20 cellular contexts compared by ENCODE assay signal in genomic region chr10:70368774-70369482, GRCh38. TPM values are rescaled to one million over a fixed set of nuclear protein-coding genes. Genes with fewer than 3 reads are reported as not detected.
DNase-seq lines count a peak whose midpoint lies in the region; ATAC-seq, FAIRE-seq and TF ChIP-seq lines count a peak whose summit lies in the region.
"Had no signal": no experiment of that assay in that cellular context is flagged by ENCODE, and none has a peak within 500 bp of the region (broad histone marks: within the 10 kb centered on the region; RNA-seq: fewer than 3 reads in every experiment).

No MANE protein-coding gene starts in this region.

- no peak overlapping the region; a peak in 1 of 5 replicates for H3K4me3 Mint-ChIP-seq in H9
- H3K4me3 Mint-ChIP-seq in chondrocyte (ENCODE audit: unreplicated experiment), result no peak overlapping the region
- H3K4me3 Mint-ChIP-seq: HFFc6 had no signal

- H3K18ac ChIP-seq in H9 (ENCODE audit: insufficient read length, low read depth, low read length), result no peak overlapping the region

- no peak overlapping the region for H2BK12ac ChIP-seq in H9 (ENCODE audit: insufficient read length, low read depth, low read length)

- H3K14ac ChIP-seq in H9 (ENCODE audit: insufficient read depth, low read length), result no peak overlapping the region

- no CpG with 5 or more reads among the region's 10 CpGs for WGBS in H9 (ENCODE audit: extremely low coverage, insufficient read length, low lambda C conversion rate)
- 69% methylated on average over 10 of the region's 10 CpGs for WGBS in liver
- WGBS in spleen, 5 donors, result 85 to 90% (median 89%) methylated on average over 10 of the region's 10 CpGs

- H3K56ac ChIP-seq in H9 (ENCODE audit: insufficient read length, low read depth, low read length), result no peak overlapping the region

- H4K91ac ChIP-seq in H9 (ENCODE audit: insufficient read length, low read depth, low read length), result no peak overlapping the region

- H3K27ac ChIP-seq in H9 (ENCODE audit: insufficient read length, low read depth, low read length), result no peak overlapping the region
- H3K27ac ChIP-seq in liver (ENCODE audit: low read depth in 1 of 2, low read length in 2 of 2), result peak overlapping the region in 1 of 2 donors; percentile 8
- no peak overlapping the region for H3K27ac ChIP-seq in spleen

- no peaks in the 10 kb centered on the region for H4K20me1 ChIP-seq in H9 (ENCODE audit: control insufficient read depth, insufficient read depth, insufficient read length)

- H3K4me3 ChIP-seq in liver (ENCODE audit: low read depth in 1 of 3, low read length in 3 of 3), result no peak overlapping the region
- H3K4me3 ChIP-seq in spleen, result no peak overlapping the region
- H3K4me3 ChIP-seq: A549 had no signal

- no peaks in the 10 kb centered on the region for H3K36me3 ChIP-seq in liver (ENCODE audit: control insufficient read depth in 4 of 4, insufficient read depth in 3 of 4, low read depth in 1 of 4, low read length in 3 of 4)
- no peaks in the 10 kb centered on the region for H3K36me3 ChIP-seq in spleen

- no peak overlapping the region for H2BK5ac ChIP-seq in H9 (ENCODE audit: insufficient read length, low read length)

- H3K36me3 Mint-ChIP-seq in H9 (ENCODE audit: insufficient read depth in 1 of 3, low read depth in 3 of 3), result peaks cover 6 to 10% (median 6%) of the 10 kb centered on the region in 3 experiments; a peak in 5 of 7 replicates
- peaks cover under 1% of the 10 kb centered on the region for H3K36me3 Mint-ChIP-seq in chondrocyte (ENCODE audit: low read depth)

- no peak for TF ChIP-seq POLR2A in spleen (IDR thresholded peaks at IDR 0.05)

- H3K9ac ChIP-seq in H9 (ENCODE audit: extremely low read depth, insufficient read length, low read length) (no peak overlapping the region), liver (ENCODE audit: low read depth in 1 of 2, low read length in 2 of 2) (no peak overlapping the region)

- no peaks in the 10 kb centered on the region for H3K9me3 ChIP-seq in H9 (ENCODE audit: control insufficient read depth, low read depth, low read length)
- H3K9me3 ChIP-seq in liver (ENCODE audit: control insufficient read depth in 4 of 4, low read length in 3 of 4), result no peaks in the 10 kb centered on the region
- no peaks in the 10 kb centered on the region for H3K9me3 ChIP-seq in spleen
- H3K9me3 ChIP-seq: A549 had no signal

- no peak overlapping the region for H2BK15ac ChIP-seq in H9 (ENCODE audit: low read depth, low read length)

- no peaks in the 10 kb centered on the region for H3K4me1 ChIP-seq in H9 (ENCODE audit: insufficient read depth, low read length)
- H3K4me1 ChIP-seq in liver (ENCODE audit: control insufficient read depth in 4 of 4, insufficient read depth in 4 of 4, low read length in 3 of 4), result peaks cover 0 to 25% (median 20%) of the 10 kb centered on the region in 4 donors
- peaks cover 7 to 10% (median 9%) of the 10 kb centered on the region in 6 donors for H3K4me1 ChIP-seq in spleen

- no peaks in the 10 kb centered on the region for H3K9me3 Mint-ChIP-seq in H9
- H3K9me3 Mint-ChIP-seq in chondrocyte (ENCODE audit: low read depth), result no peaks in the 10 kb centered on the region
- H3K9me3 Mint-ChIP-seq: HFFc6 had no signal

- H2BK120ac ChIP-seq in H9 (ENCODE audit: low read depth, low read length, poor library complexity, severe bottlenecking), result no peak overlapping the region

- peak; percentile 16 to 41 for TF ChIP-seq RAD21 in liver (IDR thresholded peaks at IDR 0.05)

- no peaks in the 10 kb centered on the region for H3K79me1 ChIP-seq in H9 (ENCODE audit: insufficient read depth, low read depth, low read length, poor library complexity, severe bottlenecking)

- H3K4me1 Mint-ChIP-seq in H9, result peaks cover 27 to 35% of the 10 kb centered on the region in 2 experiments
- H3K4me1 Mint-ChIP-seq in chondrocyte (ENCODE audit: low read depth), result peaks cover 18% of the 10 kb centered on the region

- no peak overlapping the region for H3T11ph ChIP-seq in H9 (ENCODE audit: low read length)

- no peak for ATAC-seq in sciatic nerve
- ATAC-seq: A549, Panc1 had no signal

- intact Hi-C loops in spleen (cut with DNase I; ENCODE audit: low total_unique reads), result loop anchor here (10.0 kb wide), 1 partner anchor 94 kb away; no protein-coding TSS in a partner anchor
- intact Hi-C loops in sciatic nerve (cut with DNase I), result no loop called here

- H3K27me3 Mint-ChIP-seq in H9 (ENCODE audit: low read depth), result no peaks in the 10 kb centered on the region
- no peaks in the 10 kb centered on the region for H3K27me3 Mint-ChIP-seq in chondrocyte (ENCODE audit: low read depth)

- H2BK20ac ChIP-seq in H9 (ENCODE audit: low read depth, low read length, poor library complexity, severe bottlenecking), result no peak overlapping the region

- no peak overlapping the region for H4K8ac ChIP-seq in H9 (replicated peaks; ENCODE audit: insufficient read length, low read depth, low read length)

- TF ChIP-seq CTCF in H9 (conservative IDR thresholded peaks at IDR 0.05) (no peak), chondrocyte (IDR thresholded peaks at IDR 0.05) (no peak), liver (IDR thresholded peaks at IDR 0.05; ENCODE audit: low read depth, low read length, missing input control) (no peak), spleen (IDR thresholded peaks at IDR 0.05 in 8 of 11, conservative IDR thresholded peaks at IDR 0.05 in 3 of 11) (no peak)

- H3K27ac Mint-ChIP-seq in H9, result peak overlapping the region in 2 of 3 experiments; percentile 61 to 91; a peak in 5 of 7 replicates
- no peak overlapping the region for H3K27ac Mint-ChIP-seq in chondrocyte (ENCODE audit: unreplicated experiment)
- H3K27ac Mint-ChIP-seq: HFFc6 had no signal

- H2AK5ac ChIP-seq in H9 (ENCODE audit: insufficient read length, low read length), result no peak overlapping the region

- no peak overlapping the region for H3K4ac ChIP-seq in H9 (ENCODE audit: low read depth, low read length)

- no peak overlapping the region for H4K5ac ChIP-seq in H9 (ENCODE audit: insufficient read length, low read depth, low read length)

- DNase-seq in H9, result peak; percentile 56
- DNase-seq in chondrocyte (ENCODE audit: low spot score), result peak; percentile 10
- DNase-seq in spleen, result peak; percentile 28
- no peak for DNase-seq in NOMO-1 (lab: John Stamatoyannopoulos, UW; ENCODE audit: unreplicated experiment in 2 of 2)
- DNase-seq in RCC 7860 (ENCODE audit: low spot score), result no peak
- DNase-seq in sciatic nerve (ENCODE audit: low spot score), result no peak
- DNase-seq: DMS79, HFFc6, Karpas-422, NCI-H1105 treated with DMSO at 0.1 percent for 48 hours, NCI-H187, NCI-H446 treated with DMSO at 0.1 percent for 48 hours, NCI-H774, SHP77 treated with DMSO at 0.1 percent for 48 hours had no signal

- no peaks in the 10 kb centered on the region for H3K23me2 ChIP-seq in H9 (ENCODE audit: insufficient read length, low read depth, low read length, poor library complexity, severe bottlenecking)

- H2AFZ ChIP-seq in H9 (ENCODE audit: low read length), result no peak overlapping the region

- H3K27me3 ChIP-seq in H9 (ENCODE audit: insufficient read depth, low read length) (no peaks in the 10 kb centered on the region), liver (ENCODE audit: control insufficient read depth in 4 of 4, insufficient read depth in 4 of 4, low read length in 3 of 4) (no peaks in the 10 kb centered on the region), spleen (replicated peaks in 1 of 7) (no peaks in the 10 kb centered on the region)

- H3K23ac ChIP-seq in H9 (ENCODE audit: insufficient read length, low read depth, low read length), result no peak overlapping the region

- H3K4me2 ChIP-seq in H9 (ENCODE audit: insufficient read depth, insufficient read length, low read length), result no peak overlapping the region
- H3K4me2 ChIP-seq: A549 had no signal

- no peak for FAIRE-seq in RCC 7860 (lab: Jason Lieb, UNC)
- FAIRE-seq: A549, G401.6, GM12891, HTR-8/SVneo had no signal

- no peaks in the 10 kb centered on the region for H3K79me2 ChIP-seq in H9 (ENCODE audit: insufficient read depth, low read length)

TF ChIP-seq in liver, 16 proteins besides CTCF, POLR2A, EP300 and RAD21 (continues in another document):
- TF ChIP-seq RXRA (IDR thresholded peaks at IDR 0.05) (peak; percentile 98), GABPA (IDR thresholded peaks at IDR 0.05 in 1 of 2, conservative IDR thresholded peaks at IDR 0.05 in 1 of 2) (no peak), TAF1 (conservative IDR thresholded peaks at IDR 0.05) (no peak), SP1 (IDR thresholded peaks at IDR 0.05) (peak; percentile 72), ZBTB33 (IDR thresholded peaks at IDR 0.05) (no peak), ATF3 (IDR thresholded peaks at IDR 0.05) (no peak), FOXA1 (IDR thresholded peaks at IDR 0.05) (no peak), HNF4G (IDR thresholded peaks at IDR 0.05) (peak; percentile 41)

RNA-seq across cellular contexts. Expression of gene LRRC20, which starts 13.5 kb away (rescaled TPM):
- total RNA-seq in H9 (2021) (4.8 and 6.0 TPM in 2 replicates), chondrocyte (8.8 to 10.8 TPM (median 9.5 TPM) in 3 replicates), liver (10 to 100 TPM in 1 of 2 donors, 1 to 10 TPM in 1; 9.3 to 13.4 TPM), spleen (1 to 10 TPM; 2.4 to 4.9 (median 3.9) TPM), sciatic nerve (5.1 TPM)
- polyA plus RNA-seq in liver (10 to 100 TPM in 1 of 2 donors, 1 to 10 TPM in 1; 8.0 to 15.5 TPM), spleen (1 to 10 TPM; 1.6 to 3.6 (median 2.9) TPM)

RNA-seq across cellular contexts. Expression of gene EIF4EBP2, which starts 35.0 kb away (rescaled TPM):
- total RNA-seq in H9 (2021) (91.1 and 93.2 TPM in 2 replicates), chondrocyte (39.6 to 52.9 TPM (median 41.0 TPM) in 3 replicates), liver (10 to 100 TPM; 38.3 to 70.0 TPM), spleen (10 to 100 TPM; 44.7 to 82.5 (median 71.3) TPM), sciatic nerve (57.8 TPM)
- polyA plus RNA-seq in liver (10 to 100 TPM; 25.7 to 27.7 TPM), spleen (10 to 100 TPM; 12.5 to 22.8 (median 15.7) TPM)

Comparison
In these comparisons a context has a peak if more than half of its experiments do, and no peak if none do; other contexts are left out.
1. DNase-seq: peak in H9 (single experiment), chondrocyte (single experiment) and spleen (single experiment); none in NOMO-1 (0 of 2), RCC 7860 (single experiment) and sciatic nerve (single experiment).